In genomic region chr22:30220338-30221009, GRCh38 we compare ENCODE assay signal across 16 cellular contexts. TPM values are rescaled to one million over a fixed set of nuclear protein-coding genes. Genes with fewer than 3 reads are reported as not detected.
A peak's percentile ranks its signal among the peaks of the same experiment; 100 is the strongest.
DNase-seq lines count a peak whose midpoint lies in the region; FAIRE-seq and TF ChIP-seq lines count a peak whose summit lies in the region.
"Had no signal": no experiment of that assay in that cellular context is flagged by ENCODE, and none has a peak within 500 bp of the region (broad histone marks: within the 10 kb centered on the region; RNA-seq: fewer than 3 reads in every experiment).

No MANE protein-coding gene starts in this region.

- intact Hi-C loops in adrenal gland (cut with DNase I): no loop called here
- intact Hi-C loops in ascending aorta (cut with DNase I): no loop called here

- H2AFZ ChIP-seq in MM.1S (ENCODE audit: low read length): peak overlapping the region; percentile 12; the same call in 1 of the 2 replicates
- no peak overlapping the region for H2AFZ ChIP-seq in astrocyte (ENCODE audit: low read depth, low read length)
- no peak overlapping the region for H2AFZ ChIP-seq in neuronal stem cell (ENCODE audit: low read length)

- H3K4me1 Mint-ChIP-seq in activated CD4-positive, alpha-beta T cell treated with anti-CD3 and anti-CD28 coated beads, Interleukin-2, amount 10 ng/mL, durations not matched to agents 7 days and 5 days: peaks cover 91% of the 10 kb centered on the region
- H3K4me1 Mint-ChIP-seq in astrocyte (ENCODE audit: low read depth, unreplicated experiment): peaks cover 22% of the 10 kb centered on the region

- H3K23ac ChIP-seq in neuronal stem cell (ENCODE audit: low read depth, low read length, poor library complexity): no peak overlapping the region

- H3K4ac ChIP-seq in neuronal stem cell (ENCODE audit: low read length): no peak overlapping the region

- no peak overlapping the region for H2BK120ac ChIP-seq in neuronal stem cell (ENCODE audit: low read depth, low read length)

- H3K27ac ChIP-seq in MM.1S (ENCODE audit: low read length) (peak overlapping the region; percentile 45; the same call in 1 of the 2 replicates), astrocyte (ENCODE audit: low read depth, low read length) (no peak overlapping the region), neuronal stem cell (replicated peaks; ENCODE audit: low read length) (no peak overlapping the region), adrenal gland (no peak overlapping the region), ascending aorta (no peak overlapping the region)
- H3K27ac ChIP-seq: tibial artery had no signal

- H3K9ac ChIP-seq in MM.1S (ENCODE audit: low read length) (no peak overlapping the region), astrocyte (ENCODE audit: low read length) (no peak overlapping the region), neuronal stem cell (ENCODE audit: low read depth, low read length, poor library complexity) (no peak overlapping the region)

- peaks cover 1% of the 10 kb centered on the region for H3K36me3 Mint-ChIP-seq in activated CD4-positive, alpha-beta T cell treated with anti-CD3 and anti-CD28 coated beads, Interleukin-2, amount 10 ng/mL, durations not matched to agents 7 days and 5 days (ENCODE audit: low read depth)
- H3K36me3 Mint-ChIP-seq in astrocyte (ENCODE audit: low read depth, unreplicated experiment): no peaks in the 10 kb centered on the region

- no CpG with 5 or more reads among the region's 7 CpGs for WGBS in neuronal stem cell (ENCODE audit: extremely low coverage in 2 of 2, insufficient read length in 2 of 2, insufficient replicate concordance in 1 of 2), 2 donors
- 72 to 88% (median 80%) methylated on average over 7 of the region's 7 CpGs for WGBS in adrenal gland, 4 donors

- FAIRE-seq in astrocyte (lab: Jason Lieb, UNC): no peak
- FAIRE-seq: D721Med had no signal

- H3K4me1 ChIP-seq in MM.1S (ENCODE audit: low read length): peaks cover 45% of the 10 kb centered on the region
- H3K4me1 ChIP-seq in astrocyte (ENCODE audit: insufficient read depth, low read length): peaks cover 20% of the 10 kb centered on the region
- peaks cover 3 to 7% of the 10 kb centered on the region in 2 donors for H3K4me1 ChIP-seq in neuronal stem cell (ENCODE audit: control insufficient read depth in 2 of 2, insufficient read depth in 1 of 2, low read depth in 1 of 2, low read length in 2 of 2)
- H3K4me1 ChIP-seq in adrenal gland (replicated peaks in 1 of 2): no peaks in the 10 kb centered on the region
- peaks cover 3 to 8% of the 10 kb centered on the region in 2 donors for H3K4me1 ChIP-seq in ascending aorta

- H2BK12ac ChIP-seq in neuronal stem cell (ENCODE audit: low read length): no peak overlapping the region

- no peak overlapping the region for H4K91ac ChIP-seq in neuronal stem cell (ENCODE audit: low read depth, low read length, poor library complexity)

- peak overlapping the region; percentile 41 for H3K4me3 Mint-ChIP-seq in activated CD4-positive, alpha-beta T cell treated with anti-CD3 and anti-CD28 coated beads, Interleukin-2, amount 10 ng/mL, durations not matched to agents 7 days and 5 days
- H3K4me3 Mint-ChIP-seq in astrocyte (ENCODE audit: unreplicated experiment): no peak overlapping the region

- no peak for DNase-seq in activated CD4-positive, alpha-beta T cell treated with anti-CD3 and anti-CD28 coated beads, Interleukin-2, amount 10 ng/mL, durations not matched to agents 7 days and 5 days
- no peak for DNase-seq in activated CD4-positive, alpha-beta T cell treated with anti-CD3 and anti-CD28 coated beads for 1 hour
- DNase-seq in MM.1S (peak; percentile 16), astrocyte (ENCODE audit: low read depth) (no peak), neuronal stem cell (ENCODE audit: low spot score) (no peak), OCI-M2 (lab: John Stamatoyannopoulos, UW; ENCODE audit: unreplicated experiment) (no peak), adrenal gland (no peak), ascending aorta (ENCODE audit: low spot score in 2 of 2) (no peak)
- DNase-seq: hypothalamus, NCI-H1930, NCI-H524 treated with DMSO at 0.1 percent for 48 hours, SW 1271, tibial artery had no signal

- H3K27me3 ChIP-seq in MM.1S (replicated peaks; ENCODE audit: insufficient read depth, low read length): peaks cover 17% of the 10 kb centered on the region
- no peaks in the 10 kb centered on the region for H3K27me3 ChIP-seq in astrocyte (ENCODE audit: insufficient read depth, low read length)
- H3K27me3 ChIP-seq in neuronal stem cell (ENCODE audit: control insufficient read depth in 3 of 3, insufficient read depth in 3 of 3, low read depth in 1 of 3, low read length in 3 of 3): peaks cover 0 to 15% (median 1%) of the 10 kb centered on the region in 3 experiments
- no peaks in the 10 kb centered on the region for H3K27me3 ChIP-seq in adrenal gland
- no peaks in the 10 kb centered on the region for H3K27me3 ChIP-seq in ascending aorta

- TF ChIP-seq CTCF in MM.1S (IDR thresholded peaks at IDR 0.05; ENCODE audit: low read length): no peak
- TF ChIP-seq CTCF in astrocyte (IDR thresholded peaks at IDR 0.05; ENCODE audit: insufficient read depth, low read depth, low read length): no peak
- no peak for TF ChIP-seq CTCF in adrenal gland (IDR thresholded peaks at IDR 0.05)
- TF ChIP-seq CTCF in ascending aorta (IDR thresholded peaks at IDR 0.05): no peak

- H3F3A ChIP-seq in MM.1S (ENCODE audit: insufficient read depth, low read length): peaks cover 23% of the 10 kb centered on the region

- H3K4me3 ChIP-seq in MM.1S (ENCODE audit: low read length) (0 out of 2 replicates have a peak overlapping the region, but pooled peaks have one; percentile 6), astrocyte (ENCODE audit: insufficient read depth, low read depth, low read length) (no peak overlapping the region), neuronal stem cell (ENCODE audit: low read length in 2 of 2) (no peak overlapping the region), adrenal gland (no peak overlapping the region), ascending aorta (no peak overlapping the region)
- H3K4me3 ChIP-seq: tibial artery had no signal

- H3K79me2 ChIP-seq in MM.1S (ENCODE audit: low read length): no peaks in the 10 kb centered on the region
- H3K79me2 ChIP-seq in astrocyte (ENCODE audit: insufficient read depth, low read length): no peaks in the 10 kb centered on the region

- H3K36me3 ChIP-seq in MM.1S (replicated peaks; ENCODE audit: insufficient read depth, low read length) (no peaks in the 10 kb centered on the region), astrocyte (ENCODE audit: insufficient read depth, low read length) (no peaks in the 10 kb centered on the region), neuronal stem cell (replicated peaks in 1 of 2; ENCODE audit: control insufficient read depth in 2 of 2, insufficient read depth in 2 of 2, low read length in 2 of 2) (no peaks in the 10 kb centered on the region), adrenal gland (replicated peaks in 1 of 2) (no peaks in the 10 kb centered on the region), ascending aorta (no peaks in the 10 kb centered on the region)
- H3K36me3 ChIP-seq: tibial artery had no signal

- POLR2A ChIA-PET in activated CD4-positive, alpha-beta T cell treated with anti-CD3 and anti-CD28 coated beads, Interleukin-2, amount 10 ng/mL, durations not matched to agents 7 days and 5 days (lab: Charles Lee): interaction anchor here (1.0 kb wide), 1 partner anchor 18 kb away, joined by 5 read pairs; no protein-coding TSS in a partner anchor

- H4K20me1 ChIP-seq in MM.1S (ENCODE audit: insufficient read depth, low read length) (no peaks in the 10 kb centered on the region), astrocyte (ENCODE audit: insufficient read depth, low read length) (no peaks in the 10 kb centered on the region)

- H3K14ac ChIP-seq in neuronal stem cell (ENCODE audit: low read length): no peak overlapping the region

- H3K27ac Mint-ChIP-seq in activated CD4-positive, alpha-beta T cell treated with anti-CD3 and anti-CD28 coated beads, Interleukin-2, amount 10 ng/mL, durations not matched to agents 7 days and 5 days: peak overlapping the region; percentile 94
- peak overlapping the region; percentile 6 for H3K27ac Mint-ChIP-seq in astrocyte (ENCODE audit: unreplicated experiment)

- H3K4me2 ChIP-seq in MM.1S (ENCODE audit: low read depth, low read length): peak overlapping the region; percentile 54
- H3K4me2 ChIP-seq in astrocyte (ENCODE audit: low read length): no peak overlapping the region
- H3K4me2 ChIP-seq in neuronal stem cell (ENCODE audit: insufficient read depth, low read length, poor library complexity, severe bottlenecking): no peak overlapping the region

- H3K79me1 ChIP-seq in neuronal stem cell (ENCODE audit: low read depth, low read length): no peaks in the 10 kb centered on the region

- H2BK5ac ChIP-seq in neuronal stem cell (ENCODE audit: low read length): peak overlapping the region; percentile 6

- TF ChIP-seq POLR2A in adrenal gland (IDR thresholded peaks at IDR 0.05): no peak

- no peak overlapping the region for H4K8ac ChIP-seq in neuronal stem cell (ENCODE audit: low read depth, low read length)

- H3K9me3 ChIP-seq in MM.1S (replicated peaks; ENCODE audit: insufficient read depth, low read length): no peaks in the 10 kb centered on the region
- H3K9me3 ChIP-seq in astrocyte (ENCODE audit: insufficient read depth, low read depth, low read length): no peaks in the 10 kb centered on the region
- H3K9me3 ChIP-seq in neuronal stem cell (replicated peaks in 1 of 2; ENCODE audit: control insufficient read depth in 2 of 2, insufficient read depth in 1 of 2, low read depth in 1 of 2, low read length in 2 of 2): no peaks in the 10 kb centered on the region
- no peaks in the 10 kb centered on the region for H3K9me3 ChIP-seq in adrenal gland (replicated peaks in 1 of 3)
- H3K9me3 ChIP-seq in ascending aorta: no peaks in the 10 kb centered on the region
- H3K9me3 ChIP-seq: tibial artery had no signal

- H3K27me3 Mint-ChIP-seq in activated CD4-positive, alpha-beta T cell treated with anti-CD3 and anti-CD28 coated beads, Interleukin-2, amount 10 ng/mL, durations not matched to agents 7 days and 5 days: no peaks in the 10 kb centered on the region
- H3K27me3 Mint-ChIP-seq in astrocyte (ENCODE audit: low read depth, unreplicated experiment): peaks cover 2% of the 10 kb centered on the region

- peak overlapping the region; percentile 6 for H2AK5ac ChIP-seq in neuronal stem cell (ENCODE audit: low read depth, low read length)

- CTCF ChIA-PET in activated CD4-positive, alpha-beta T cell treated with anti-CD3 and anti-CD28 coated beads, Interleukin-2, amount 10 ng/mL, durations not matched to agents 7 days and 5 days (lab: Charles Lee): interaction anchor here (0.6 to 1.5 kb wide), 10 partner anchors 12 to 853 kb away, joined by 3 to 7 read pairs (median 4); no protein-coding TSS in a partner anchor

- no peaks in the 10 kb centered on the region for H3K9me3 Mint-ChIP-seq in activated CD4-positive, alpha-beta T cell treated with anti-CD3 and anti-CD28 coated beads, Interleukin-2, amount 10 ng/mL, durations not matched to agents 7 days and 5 days
- no peaks in the 10 kb centered on the region for H3K9me3 Mint-ChIP-seq in astrocyte (ENCODE audit: unreplicated experiment)

- H2BK15ac ChIP-seq in neuronal stem cell (ENCODE audit: low read length): peak overlapping the region; percentile 37

- no peak overlapping the region for H3K18ac ChIP-seq in neuronal stem cell (ENCODE audit: low read length)

- no peaks in the 10 kb centered on the region for H3K9me2 ChIP-seq in MM.1S (replicated peaks; ENCODE audit: insufficient read depth, low read length)

RNA-seq across cellular contexts. Expression of gene LIF, which starts 26.1 kb away (rescaled TPM):
- total RNA-seq in activated CD4-positive, alpha-beta T cell treated with anti-CD3 and anti-CD28 coated beads, Interleukin-2, amount 10 ng/mL, durations not matched to agents 7 days and 5 days: 100 to 1,000 TPM; 102 to 103 TPM
- total RNA-seq in astrocyte: 63.3 and 100 TPM in 2 replicates
- polyA plus RNA-seq in neuronal stem cell (2013, experiment 1 of 2): 1.4 TPM
- polyA plus RNA-seq in neuronal stem cell (2013, experiment 2 of 2): 1.4 TPM
- 1 to 10 TPM in 6 of 8 donors, under 1 TPM in 2; 0.69 to 9.3 (median 2.6) TPM for total RNA-seq in adrenal gland
- 1 to 10 TPM in 2 of 3 donors, under 1 TPM in 1; 0.49 to 2.4 (median 1.4) TPM for polyA plus RNA-seq in adrenal gland
- not detected for total RNA-seq in ascending aorta

RNA-seq across cellular contexts. Expression of gene OSM, which starts 46.2 kb away (rescaled TPM):
- 10 to 100 TPM; 74.7 to 80.5 TPM for total RNA-seq in activated CD4-positive, alpha-beta T cell treated with anti-CD3 and anti-CD28 coated beads, Interleukin-2, amount 10 ng/mL, durations not matched to agents 7 days and 5 days
- not detected in 2 replicates for total RNA-seq in astrocyte
- polyA plus RNA-seq in neuronal stem cell (2013, experiment 1 of 2): 0.01 TPM
- polyA plus RNA-seq in neuronal stem cell (2013, experiment 2 of 2): 0.04 TPM
- total RNA-seq in adrenal gland: 1 to 10 TPM in 6 of 8 donors, under 1 TPM in 2; 0.85 to 8.1 (median 1.9) TPM
- 1 to 10 TPM in 1 of 3 donors, under 1 TPM in 2; 0.44 to 1.6 (median 0.56) TPM for polyA plus RNA-seq in adrenal gland
- total RNA-seq in ascending aorta: not detected
- total RNA-seq: A673, myocyte had no signal

Comparison
In these comparisons a context has a peak if more than half of its experiments do, and no peak if none do; other contexts are left out.
1. RNA of gene OSM, which starts 46.2 kb away (total RNA-seq): 74.7 to 80.5 TPM in activated CD4-positive, alpha-beta T cell treated with anti-CD3 and anti-CD28 coated beads, Interleukin-2, amount 10 ng/mL, durations not matched to agents 7 days and 5 days; 0.85 to 8.1 TPM in adrenal gland, not detected in astrocyte and not detected in ascending aorta (single experiment); every median in the first group is over 4 times any median in the second.